ENCODE assay signal across 9 cellular contexts in genomic region chrX:70168238-70169188, GRCh38. TPM values are rescaled to one million over a fixed set of nuclear protein-coding genes. Genes with fewer than 3 reads are reported as not detected.
DNase-seq lines count a peak whose midpoint lies in the region; ATAC-seq, FAIRE-seq and TF ChIP-seq lines count a peak whose summit lies in the region.
"Had no signal": no experiment of that assay in that cellular context is flagged by ENCODE, and none has a peak within 500 bp of the region (broad histone marks: within the 10 kb centered on the region; RNA-seq: fewer than 3 reads in every experiment).

No MANE protein-coding gene starts in this region.

- peak overlapping the region in 1 of 7 donors; percentile 21 for H3K27ac Mint-ChIP-seq in CD14-positive monocyte

- ATAC-seq in sciatic nerve: peak; percentile 58

- in situ Hi-C loops in SK-MEL-5 (cut with HindIII; ENCODE audit: low pct_unique_long_range_greater_than_20kb, low sequenced_read_pairs): no loop called here

- DNase-seq in H54 (ENCODE audit: insufficient read length, low spot score): peak; percentile 47
- DNase-seq in SK-MEL-5 (ENCODE audit: low read depth, low spot score): peak; percentile 67
- peak; percentile 79 for DNase-seq in glomerular visceral epithelial cell (ENCODE audit: extremely low spot score)
- no peak for DNase-seq in sciatic nerve (ENCODE audit: low spot score)
- no peak for DNase-seq in activated CD4-positive, alpha-beta T cell treated with anti-CD3 and anti-CD28 coated beads, Interleukin-2, amount 50 U/mL, for 48 hours
- no peak for DNase-seq in OCI-M2 (lab: John Stamatoyannopoulos, UW; ENCODE audit: unreplicated experiment)
- no peak for DNase-seq in CD14-positive monocyte (ENCODE audit: low spot score)
- no peak for DNase-seq in NCI-H446 (lab: John Stamatoyannopoulos, UW)

- H3K27me3 Mint-ChIP-seq in CD14-positive monocyte (ENCODE audit: low read depth in 3 of 3): peaks cover 0 to 4% (median 0%) of the 10 kb centered on the region in 3 donors

- peaks cover 33 to 43% of the 10 kb centered on the region in 2 donors for H3K36me3 Mint-ChIP-seq in CD14-positive monocyte

- TF ChIP-seq POLR2A in H54 (IDR thresholded peaks at IDR 0.05; ENCODE audit: low read depth, low read length): no peak

- peaks cover 6% of the 10 kb centered on the region for H3K4me1 Mint-ChIP-seq in CD14-positive monocyte

- no peaks in the 10 kb centered on the region for H3K9me3 Mint-ChIP-seq in CD14-positive monocyte

- no peak for TF ChIP-seq CTCF in CD14-positive monocyte (IDR thresholded peaks at IDR 0.05)

- no peak overlapping the region for H3K4me3 Mint-ChIP-seq in CD14-positive monocyte

- intact Hi-C loops in sciatic nerve (cut with DNase I): no loop called here
- intact Hi-C loops in CD14-positive monocyte (cut with micrococcal nuclease): no loop called here

- FAIRE-seq in H54 (lab: Jason Lieb, UNC): peak; percentile 33
- FAIRE-seq: TTC549 had no signal

RNA-seq across cellular contexts. Expression of gene DGAT2L6, which starts 8.8 kb away (rescaled TPM):
- total RNA-seq in SK-MEL-5 (2014; rRNA removed; shearing (Covaris generic)): 0.13 TPM in 1 of 2 replicates, not detected in the other
- polyA plus RNA-seq in SK-MEL-5 (2015; cell fraction: cytosol; rRNA removed): not detected in 2 replicates
- 0.12 TPM in 1 of 2 replicates, not detected in the other for polyA plus RNA-seq in SK-MEL-5 (2015; cell fraction: nucleus; rRNA removed)
- total RNA-seq in sciatic nerve: not detected
- not detected for polyA plus RNA-seq in CD14-positive monocyte

RNA-seq across cellular contexts. Expression of gene IGBP1, which starts 35.3 kb away (rescaled TPM):
- total RNA-seq in SK-MEL-5 (2014; rRNA removed; shearing (Covaris generic)): 148 and 154 TPM in 2 replicates
- 75.7 and 83.4 TPM in 2 replicates for polyA plus RNA-seq in SK-MEL-5 (2015; cell fraction: cytosol; rRNA removed)
- 21.9 and 28.5 TPM in 2 replicates for polyA plus RNA-seq in SK-MEL-5 (2015; cell fraction: nucleus; rRNA removed)
- 44.0 TPM for total RNA-seq in sciatic nerve
- 10 to 100 TPM; 55.7 to 56.8 TPM for polyA plus RNA-seq in CD14-positive monocyte

Comparison
In these comparisons a context has a peak if more than half of its experiments do, and no peak if none do; other contexts are left out.
1. DNase-seq: peak in H54 (single experiment), SK-MEL-5 (single experiment) and glomerular visceral epithelial cell (single experiment); none in sciatic nerve (single experiment), activated CD4-positive, alpha-beta T cell treated with anti-CD3 and anti-CD28 coated beads, Interleukin-2, amount 50 U/mL, for 48 hours (0 of 2), OCI-M2 (single experiment), CD14-positive monocyte (single experiment) and NCI-H446 (0 of 2).